Comparison of ENCODE assay signal across 8 cellular contexts in genomic region chr5:62779010-62779422, GRCh38.
DNase-seq lines count a peak whose midpoint lies in the region; ATAC-seq, FAIRE-seq and TF ChIP-seq lines count a peak whose summit lies in the region.

No MANE protein-coding gene starts in this region.

- no peaks in the 10 kb centered on the region for H3K79me1 ChIP-seq in mesendoderm (ENCODE audit: low read length)

- TF ChIP-seq EP300 in Ishikawa (IDR thresholded peaks at IDR 0.05; ENCODE audit: borderline replicate concordance) = no peak

- no peak overlapping the region for H2BK5ac ChIP-seq in mesendoderm (ENCODE audit: low read length)

- no peak overlapping the region for H3K23ac ChIP-seq in mesendoderm (ENCODE audit: low read length)

- H3K18ac ChIP-seq in mesendoderm (ENCODE audit: low read length) = no peak overlapping the region

- no peaks in the 10 kb centered on the region for H3K79me2 ChIP-seq in mesendoderm (ENCODE audit: control insufficient read depth, insufficient read depth, low read length)

- peak; percentile 82 for TF ChIP-seq RAD21 in Ishikawa (IDR thresholded peaks at IDR 0.05; ENCODE audit: low read depth)

- ATAC-seq in GM18873 (IDR thresholded peaks at IDR 0.05; ENCODE audit: low FRiP score, unreplicated experiment) = no peak

- H3K56ac ChIP-seq in mesendoderm (ENCODE audit: low read length) = no peak overlapping the region

- H2BK120ac ChIP-seq in mesendoderm (ENCODE audit: low read depth, low read length) = no peak overlapping the region

- no peak overlapping the region for H3K4me3 ChIP-seq in mesendoderm (ENCODE audit: low read length)

- H3K4me2 ChIP-seq in mesendoderm (ENCODE audit: low read length) = no peak overlapping the region

- no peak overlapping the region for H2AK5ac ChIP-seq in mesendoderm (ENCODE audit: low read length)

- no CpG with 5 or more reads among the region's 5 CpGs for whole genome bisulfite sequencing in mesendoderm (ENCODE audit: extremely low coverage, insufficient coverage, low lambda C conversion rate)

- no peak overlapping the region for H4K8ac ChIP-seq in mesendoderm (ENCODE audit: low read depth, low read length)

- H4K5ac ChIP-seq in mesendoderm (ENCODE audit: low read length) = no peak overlapping the region

- no peak overlapping the region for H2BK15ac ChIP-seq in mesendoderm (replicated peaks; ENCODE audit: low read depth)

- H3K27me3 ChIP-seq in mesendoderm (ENCODE audit: insufficient read depth, low read length, poor library complexity) = no peaks in the 10 kb centered on the region

- H3K4me1 ChIP-seq in mesendoderm (ENCODE audit: control insufficient read depth, low read depth, low read length) = no peaks in the 10 kb centered on the region

- FAIRE-seq in GM18507 (lab: Jason Lieb, UNC) (peak; percentile 74), endometrium (lab: Jason Lieb, UNC) (peak; percentile 82)

- no peak overlapping the region for H3K9ac ChIP-seq in mesendoderm (ENCODE audit: low read length)

- no peak overlapping the region for H3K27ac ChIP-seq in mesendoderm (ENCODE audit: low read depth, low read length)

- H3K36me3 ChIP-seq in mesendoderm (ENCODE audit: control insufficient read depth, insufficient read depth, low read length) = no peaks in the 10 kb centered on the region

- no peak overlapping the region for H3K4ac ChIP-seq in mesendoderm (ENCODE audit: low read depth, low read length)

- DNase-seq in Ammon's horn (ENCODE audit: low spot score) = peak; percentile 44
- DNase-seq in GM18507 (ENCODE audit: extremely low spot score, insufficient read length, low read depth) = no peak
- DNase-seq in RKO (ENCODE audit: low spot score) = peak; percentile 80
- DNase-seq in mesendoderm = peak; percentile 82
- no peak for DNase-seq in activated CD4-positive, alpha-beta T cell treated with anti-CD3 and anti-CD28 coated beads, Interleukin-2, amount 50 U/mL, for 48 hours

TF ChIP-seq in Ishikawa, 13 proteins besides CTCF, POLR2A, EP300 and RAD21:
- no peak for TF ChIP-seq ZBTB7A (IDR thresholded peaks at IDR 0.05; ENCODE audit: low read depth)
- TF ChIP-seq TEAD4 (IDR thresholded peaks at IDR 0.05) = peak; percentile 58; the same call in 1 of the 2 replicates

Comparison
In these comparisons a context has a peak if more than half of its experiments do, and no peak if none do; other contexts are left out.
1. DNase-seq: peak in Ammon's horn (single experiment), RKO (single experiment) and mesendoderm (single experiment); none in GM18507 (single experiment) and activated CD4-positive, alpha-beta T cell treated with anti-CD3 and anti-CD28 coated beads, Interleukin-2, amount 50 U/mL, for 48 hours (0 of 2).